Comparison of ENCODE assay signal across 17 cellular contexts in genomic region chr19:3024870-3025515, GRCh38. TPM values are rescaled to one million over a fixed set of nuclear protein-coding genes. Genes with fewer than 3 reads are reported as not detected.
A peak's percentile ranks its signal among the peaks of the same experiment; 100 is the strongest.
DNase-seq lines count a peak whose midpoint lies in the region; ATAC-seq and TF ChIP-seq lines count a peak whose summit lies in the region.
"Had no signal": no experiment of that assay in that cellular context is flagged by ENCODE, and none has a peak within 500 bp of the region (broad histone marks: within the 10 kb centered on the region; RNA-seq: fewer than 3 reads in every experiment).

No MANE protein-coding gene starts in this region.

- H3K9me3 ChIP-seq in IMR-90 (ENCODE audit: control insufficient read depth, insufficient read depth, low read length) (no peaks in the 10 kb centered on the region), mucosa of rectum (ENCODE audit: control insufficient read depth in 2 of 2, low read length in 2 of 2) (no peaks in the 10 kb centered on the region), Peyer's patch (no peaks in the 10 kb centered on the region)
- H3K9me3 ChIP-seq: left lung, ovary, stomach had no signal

- in situ Hi-C loops in IMR-90 (cut with MboI; ENCODE audit: low sequenced_read_pairs): no loop called here

- no peaks in the 10 kb centered on the region for H3K36me3 Mint-ChIP-seq in central memory CD8-positive, alpha-beta T cell (ENCODE audit: insufficient read depth)
- no peaks in the 10 kb centered on the region for H3K36me3 Mint-ChIP-seq in osteocyte (ENCODE audit: unreplicated experiment)

- peaks cover 50% of the 10 kb centered on the region for H3K27me3 ChIP-seq in IMR-90 (ENCODE audit: control insufficient read depth, insufficient read depth, low read length)
- H3K27me3 ChIP-seq in mucosa of rectum (ENCODE audit: control insufficient read depth in 2 of 2, insufficient read depth in 2 of 2, low read length in 2 of 2): no peaks in the 10 kb centered on the region
- no peaks in the 10 kb centered on the region for H3K27me3 ChIP-seq in Peyer's patch
- H3K27me3 ChIP-seq: ovary had no signal

- no peak overlapping the region for H2AFZ ChIP-seq in IMR-90 (replicated peaks; ENCODE audit: low read length, poor library complexity)

- no peak for TF ChIP-seq CTCF in IMR-90 (conservative IDR thresholded peaks at IDR 0.05; ENCODE audit: low read depth, low read length)
- TF ChIP-seq CTCF in osteocyte (IDR thresholded peaks at IDR 0.05): no peak
- no peak for TF ChIP-seq CTCF in Peyer's patch (IDR thresholded peaks at IDR 0.05)

- H3K4me1 ChIP-seq in IMR-90 (ENCODE audit: control insufficient read depth, insufficient read depth, low read length) (no peaks in the 10 kb centered on the region), mucosa of rectum (ENCODE audit: control insufficient read depth in 2 of 2, insufficient read depth in 2 of 2, low read length in 2 of 2) (peaks cover 10% of the 10 kb centered on the region in 2 donors), Peyer's patch (peaks cover 0 to 20% (median 7%) of the 10 kb centered on the region in 4 donors)

- no peak overlapping the region for H3K56ac ChIP-seq in IMR-90 (ENCODE audit: extremely low read depth, insufficient read depth, low read length)

- H3K36me3 ChIP-seq in IMR-90 (ENCODE audit: control insufficient read depth, insufficient read depth, low read length) (no peaks in the 10 kb centered on the region), mucosa of rectum (ENCODE audit: control insufficient read depth in 2 of 2, insufficient read depth in 2 of 2, low read length in 2 of 2) (no peaks in the 10 kb centered on the region), Peyer's patch (no peaks in the 10 kb centered on the region)
- H3K36me3 ChIP-seq: left lung, ovary had no signal

- TF ChIP-seq RAD21 in IMR-90 (IDR thresholded peaks at IDR 0.05; ENCODE audit: low read length): no peak

- H2AK5ac ChIP-seq in IMR-90 (ENCODE audit: low read depth, low read length): no peak overlapping the region

- peak overlapping the region; percentile 45 for H2AK9ac ChIP-seq in IMR-90 (replicated peaks; ENCODE audit: low read depth, low read length, poor library complexity)

- ATAC-seq in IMR-90 (ENCODE audit: low read depth): no peak
- ATAC-seq in central memory CD8-positive, alpha-beta T cell (replicated peaks; ENCODE audit: extremely low read depth, poor library complexity, severe bottlenecking): no peak
- ATAC-seq: HCT116, left lung, Panc1 had no signal

- H3K27me3 Mint-ChIP-seq in central memory CD8-positive, alpha-beta T cell: no peaks in the 10 kb centered on the region
- peaks cover 30% of the 10 kb centered on the region for H3K27me3 Mint-ChIP-seq in osteocyte (ENCODE audit: unreplicated experiment)

- H3K23ac ChIP-seq in IMR-90 (ENCODE audit: low read depth, low read length): no peak overlapping the region; the same call in 1 of the 2 replicates

- H3K14ac ChIP-seq in IMR-90 (replicated peaks; ENCODE audit: low read depth, low read length): no peak overlapping the region

- no peak overlapping the region for H2BK5ac ChIP-seq in IMR-90 (ENCODE audit: low read depth, low read length, poor library complexity, severe bottlenecking)

- CTCF ChIA-PET in IMR-90 (lab: Yijun Ruan, JAX): no interaction called here

- H4K5ac ChIP-seq in IMR-90 (ENCODE audit: low read depth, low read length): no peak overlapping the region

- POLR2A ChIA-PET in IMR-90 (lab: Charles Lee; ENCODE audit: unreplicated experiment): interaction anchor here (0.6 kb wide), 1 partner anchor 865 kb away, joined by 19 read pairs; no protein-coding TSS in a partner anchor

- H3K27ac ChIP-seq in IMR-90 (ENCODE audit: insufficient read depth, low read length): no peak overlapping the region
- peak overlapping the region; percentile 34 to 58 for H3K27ac ChIP-seq in mucosa of rectum (ENCODE audit: low read depth in 2 of 2, low read length in 2 of 2)
- peak overlapping the region in 1 of 4 donors; percentile 44 for H3K27ac ChIP-seq in Peyer's patch
- H3K27ac ChIP-seq: coronary artery, left lung, ovary, stomach had no signal

- no peak overlapping the region for H2BK20ac ChIP-seq in IMR-90 (ENCODE audit: low read depth, low read length)

- WGBS in IMR-90 (ENCODE audit: extremely low coverage in 2 of 2, insufficient read length in 1 of 2), 2 experiments: 25% methylated on average over 9 of the region's 29 CpGs; no CpG with 5 or more reads in 1 of the 2 experiments

- dilution Hi-C loops in IMR-90 (cut with HindIII; ENCODE audit: low sequenced_read_pairs, unreplicated experiment): no loop called here

- H3K79me1 ChIP-seq in IMR-90 (ENCODE audit: low read depth in 1 of 2, low read length in 2 of 2): no peaks in the 10 kb centered on the region

- TF ChIP-seq POLR2A in IMR-90 (IDR thresholded peaks at IDR 0.05; ENCODE audit: low read depth, low read length) (no peak), Peyer's patch (IDR thresholded peaks at IDR 0.05) (no peak)

- H3K9me3 Mint-ChIP-seq in central memory CD8-positive, alpha-beta T cell: no peaks in the 10 kb centered on the region
- H3K9me3 Mint-ChIP-seq in osteocyte (ENCODE audit: unreplicated experiment): no peaks in the 10 kb centered on the region

- H2BK15ac ChIP-seq in IMR-90 (ENCODE audit: low read depth, low read length): no peak overlapping the region

- H3K4me3 ChIP-seq in IMR-90 (ENCODE audit: insufficient read depth, low read depth, low read length): no peak overlapping the region
- H3K4me3 ChIP-seq in mucosa of rectum (ENCODE audit: low read length in 2 of 2): peak overlapping the region; percentile 49 to 50
- H3K4me3 ChIP-seq in Peyer's patch: peak overlapping the region in 1 of 4 donors; percentile 22
- H3K4me3 ChIP-seq: coronary artery, left lung, ovary, stomach had no signal

- BruUV-seq in IMR-90 (replicated peaks; lab: Mats Ljungman, UMichigan): no TSS peak

- H3K18ac ChIP-seq in IMR-90 (ENCODE audit: low read depth, low read length): no peak overlapping the region

- no peaks in the 10 kb centered on the region for H4K20me1 ChIP-seq in IMR-90 (ENCODE audit: insufficient read depth, low read length)

- H3K9ac ChIP-seq in IMR-90 (ENCODE audit: low read depth, low read length): no peak overlapping the region
- H3K9ac ChIP-seq in mucosa of rectum (ENCODE audit: low read depth in 1 of 2, low read length in 2 of 2): peak overlapping the region; percentile 32 to 67

- no peaks in the 10 kb centered on the region for H3K9me1 ChIP-seq in IMR-90 (ENCODE audit: insufficient read depth, low read length)

- DNase-seq in D341Med (ENCODE audit: low spot score) (peak; percentile 65), IMR-90 (no peak), osteocyte (ENCODE audit: extremely low spot score, unreplicated experiment) (no peak), anterior cingulate cortex (lab: John Stamatoyannopoulos, UW) (no peak), Peyer's patch (no peak)
- DNase-seq in central memory CD8-positive, alpha-beta T cell (ENCODE audit: low spot score in 2 of 2): no peak
- no peak for DNase-seq in stimulated activated naive CD4-positive, alpha-beta T cell treated with Interleukin-2 at 50 U/mL for 16 hours (lab: John Stamatoyannopoulos, UW)
- DNase-seq: activated effector memory CD4-positive, alpha-beta T cell treated with Interleukin-2 at 50 U/mL for 16 hours; KBM-7; left lung; NCI-H2171; ovary; stomach had no signal

- no peak overlapping the region for H4K8ac ChIP-seq in IMR-90 (ENCODE audit: low read depth in 2 of 2, low read length in 2 of 2)

- H3K4ac ChIP-seq in IMR-90 (ENCODE audit: low read depth, low read length): no peak overlapping the region

- intact Hi-C loops in IMR-90 (cut with micrococcal nuclease): no loop called here

- H3K27ac Mint-ChIP-seq in central memory CD8-positive, alpha-beta T cell (ENCODE audit: low read depth): no peak overlapping the region
- no peak overlapping the region for H3K27ac Mint-ChIP-seq in osteocyte (ENCODE audit: unreplicated experiment)

- H3K4me2 ChIP-seq in IMR-90 (ENCODE audit: low read depth, low read length): no peak overlapping the region

- no peak overlapping the region for H2BK120ac ChIP-seq in IMR-90 (ENCODE audit: low read depth, low read length)

- H3K4me1 Mint-ChIP-seq in central memory CD8-positive, alpha-beta T cell: peaks cover 17% of the 10 kb centered on the region
- H3K4me1 Mint-ChIP-seq in osteocyte (ENCODE audit: unreplicated experiment): peaks cover 7% of the 10 kb centered on the region

- H4K91ac ChIP-seq in IMR-90 (ENCODE audit: insufficient read depth, low read depth, low read length): no peak overlapping the region

- peak overlapping the region; percentile 18 for H3K4me3 Mint-ChIP-seq in central memory CD8-positive, alpha-beta T cell
- H3K4me3 Mint-ChIP-seq in osteocyte (ENCODE audit: unreplicated experiment): no peak overlapping the region

TF ChIP-seq in IMR-90, 13 proteins besides CTCF, POLR2A, EP300 and RAD21 (continues in another document):
- TF ChIP-seq NFE2L2 (IDR thresholded peaks at IDR 0.05; ENCODE audit: low read depth, low read length): no peak
- TF ChIP-seq BHLHE40 (IDR thresholded peaks at IDR 0.05; ENCODE audit: low read depth, low read length): no peak
- TF ChIP-seq CEBPB (IDR thresholded peaks at IDR 0.05; ENCODE audit: low read depth, low read length): no peak
- TF ChIP-seq FOS (IDR thresholded peaks at IDR 0.05; ENCODE audit: low read depth, low read length): no peak

RNA-seq across cellular contexts. Expression of gene TLE2, which starts 4.1 kb away (rescaled TPM):
- total RNA-seq in IMR-90 (2012; rRNA removed): under 0.01 and 0.28 TPM in 2 replicates
- polyA plus RNA-seq in IMR-90 (2012; rRNA removed): 0.41 and 0.72 TPM in 2 replicates
- 0.42 and 0.45 TPM in 2 replicates for polyA plus RNA-seq in IMR-90 (2012; cell fraction: cytosol; rRNA removed)
- 3.8 and 3.9 TPM in 2 replicates for polyA plus RNA-seq in IMR-90 (2012; cell fraction: nucleus; rRNA removed; ENCODE audit: low replicate concordance)
- total RNA-seq in osteocyte: 13.2 and 14.9 TPM in 2 replicates
- 10 to 100 TPM in 3 of 4 donors, 1 to 10 TPM in 1; 4.6 to 45.2 (median 29.2) TPM for total RNA-seq in Peyer's patch

RNA-seq across cellular contexts. Expression of gene TLE5, which starts 37.3 kb away (rescaled TPM):
- 119 and 121 TPM in 2 replicates for total RNA-seq in IMR-90 (2012; rRNA removed)
- polyA plus RNA-seq in IMR-90 (2012; rRNA removed): 407 and 444 TPM in 2 replicates
- 218 and 593 TPM in 2 replicates for polyA plus RNA-seq in IMR-90 (2012; cell fraction: cytosol; rRNA removed)
- polyA plus RNA-seq in IMR-90 (2012; cell fraction: nucleus; rRNA removed; ENCODE audit: low replicate concordance): 457 and 800 TPM in 2 replicates
- total RNA-seq in osteocyte: 359 and 366 TPM in 2 replicates
- total RNA-seq in Peyer's patch: 100 to 1,000 TPM; 134 to 366 (median 289) TPM

RNA-seq across cellular contexts. Expression of gene TLE6, which starts 47.6 kb away (rescaled TPM):
- under 0.01 and 0.28 TPM in 2 replicates for total RNA-seq in IMR-90 (2012; rRNA removed)
- polyA plus RNA-seq in IMR-90 (2012; rRNA removed): 0.17 TPM in 1 of 2 replicates, not detected in the other
- polyA plus RNA-seq in IMR-90 (2012; cell fraction: cytosol; rRNA removed): 0.14 TPM in 1 of 2 replicates, not detected in the other
- 0.50 and 0.67 TPM in 2 replicates for polyA plus RNA-seq in IMR-90 (2012; cell fraction: nucleus; rRNA removed; ENCODE audit: low replicate concordance)
- 0.65 and 1.5 TPM in 2 replicates for total RNA-seq in osteocyte
- total RNA-seq in Peyer's patch: 1 to 10 TPM in 2 of 4 donors, not detected in 2; 1.9 to 2.5 TPM
